Comparison of ENCODE assay signal across 1 cellular context in genomic region chr19:19602136-19602712, GRCh38.
TF ChIP-seq lines count a peak whose summit lies in the region.

No MANE protein-coding gene starts in this region.

TF ChIP-seq in HepG2, 621 proteins besides CTCF, POLR2A, EP300 and RAD21 (continued from another document and continues in another):
- no peak for TF ChIP-seq RAD51 (IDR thresholded peaks at IDR 0.05; ENCODE audit: borderline replicate concordance)
- no peak for TF ChIP-seq ZNF562 (CRISPR knock-in tag; IDR thresholded peaks at IDR 0.05; ENCODE audit: borderline replicate concordance)
- no peak for TF ChIP-seq PTBP1 (IDR thresholded peaks at IDR 0.05; ENCODE audit: low read depth, low read length, poor library complexity, severe bottlenecking)
- no peak for TF ChIP-seq PCBP1 (IDR thresholded peaks at IDR 0.05; ENCODE audit: borderline replicate concordance, low read depth, low read length)
- no peak for TF ChIP-seq ZNF83 (CRISPR knock-in tag; IDR thresholded peaks at IDR 0.05; ENCODE audit: borderline replicate concordance)
- no peak for TF ChIP-seq AGO1 (IDR thresholded peaks at IDR 0.05; ENCODE audit: low read depth, low read length, poor library complexity, severe bottlenecking)
- no peak for TF ChIP-seq NFIC (IDR thresholded peaks at IDR 0.05; ENCODE audit: low read length)
- TF ChIP-seq ZNF512B (CRISPR knock-in tag; IDR thresholded peaks at IDR 0.05; ENCODE audit: borderline replicate concordance), result no peak
- no peak for TF ChIP-seq ZNF646 (CRISPR knock-in tag; IDR thresholded peaks at IDR 0.05)
- TF ChIP-seq XBP1 (CRISPR knock-in tag; IDR thresholded peaks at IDR 0.05), result no peak
- TF ChIP-seq ZFP36 (IDR thresholded peaks at IDR 0.05; ENCODE audit: borderline replicate concordance, low read depth, low read length, partially characterized antibody), result no peak
- no peak for TF ChIP-seq HOXA3 (CRISPR knock-in tag; IDR thresholded peaks at IDR 0.05)
- no peak for TF ChIP-seq ZNF264 (CRISPR knock-in tag; IDR thresholded peaks at IDR 0.05)
- no peak for TF ChIP-seq SOX13 (IDR thresholded peaks at IDR 0.05)
- TF ChIP-seq SOX13 (CRISPR knock-in tag; conservative IDR thresholded peaks at IDR 0.05 in 1 of 2, IDR thresholded peaks at IDR 0.05 in 1 of 2), result peak in 1 of 2 experiments; percentile 24; a peak in 1 of 4 replicates
- no peak for TF ChIP-seq CHD4 (IDR thresholded peaks at IDR 0.05; ENCODE audit: borderline replicate concordance, low read length)
- no peak for TF ChIP-seq MAFF (IDR thresholded peaks at IDR 0.05; ENCODE audit: low read depth, low read length)
- TF ChIP-seq MLLT10 (CRISPR knock-in tag; IDR thresholded peaks at IDR 0.05), result no peak
- TF ChIP-seq FIP1L1 (IDR thresholded peaks at IDR 0.05; ENCODE audit: borderline replicate concordance, insufficient read depth, low read depth, low read length), result no peak
- TF ChIP-seq ZBTB43 (CRISPR knock-in tag; conservative IDR thresholded peaks at IDR 0.05), result no peak
- no peak for TF ChIP-seq ZNF260 (CRISPR knock-in tag; IDR thresholded peaks at IDR 0.05; ENCODE audit: borderline replicate concordance, low read depth)
- TF ChIP-seq STAT5B (CRISPR knock-in tag; IDR thresholded peaks at IDR 0.05), result no peak
- TF ChIP-seq SIX4 (CRISPR knock-in tag; IDR thresholded peaks at IDR 0.05), result no peak
- no peak for TF ChIP-seq ZBTB49 (CRISPR knock-in tag; IDR thresholded peaks at IDR 0.05; ENCODE audit: borderline replicate concordance)
- no peak for TF ChIP-seq SALL1 (CRISPR knock-in tag; IDR thresholded peaks at IDR 0.05)
- no peak for TF ChIP-seq ZFP62 (CRISPR knock-in tag; IDR thresholded peaks at IDR 0.05)
- TF ChIP-seq BRD4 (CRISPR knock-in tag; IDR thresholded peaks at IDR 0.05), result no peak
- TF ChIP-seq GFI1 (CRISPR knock-in tag; IDR thresholded peaks at IDR 0.05; ENCODE audit: borderline replicate concordance), result no peak
- TF ChIP-seq KDM5B (CRISPR knock-in tag; IDR thresholded peaks at IDR 0.05; ENCODE audit: borderline replicate concordance), result no peak
- no peak for TF ChIP-seq PPARG (CRISPR knock-in tag; conservative IDR thresholded peaks at IDR 0.05)
- 0 out of 2 replicates have a peak, but pooled peaks have one; percentile 19 for TF ChIP-seq RARA (CRISPR knock-in tag; IDR thresholded peaks at IDR 0.05)
- TF ChIP-seq ZNF704 (CRISPR knock-in tag; IDR thresholded peaks at IDR 0.05; ENCODE audit: borderline replicate concordance), result no peak
- TF ChIP-seq ZSCAN9 (CRISPR knock-in tag; IDR thresholded peaks at IDR 0.05; ENCODE audit: borderline replicate concordance), result no peak
- no peak for TF ChIP-seq TFAP4 (IDR thresholded peaks at IDR 0.05; ENCODE audit: borderline replicate concordance, low read depth)
- TF ChIP-seq NR2F1 (CRISPR knock-in tag; IDR thresholded peaks at IDR 0.05), result 0 out of 4 replicates have a peak, but pooled peaks of 1 of the 2 experiments have one; percentile 27
- no peak for TF ChIP-seq PRDM15 (CRISPR knock-in tag; IDR thresholded peaks at IDR 0.05)
- TF ChIP-seq ZBTB3 (CRISPR knock-in tag; IDR thresholded peaks at IDR 0.05; ENCODE audit: borderline replicate concordance, low read depth), result no peak
- no peak for TF ChIP-seq ZNF275 (CRISPR knock-in tag; IDR thresholded peaks at IDR 0.05; ENCODE audit: borderline replicate concordance)
- no peak for TF ChIP-seq EED (CRISPR knock-in tag; IDR thresholded peaks at IDR 0.05)
- no peak for TF ChIP-seq SMC3 (IDR thresholded peaks at IDR 0.05; ENCODE audit: low read length)
- no peak for TF ChIP-seq EHMT2 (IDR thresholded peaks at IDR 0.05; ENCODE audit: borderline replicate concordance, low read depth, low read length)
- TF ChIP-seq ZEB1 (IDR thresholded peaks at IDR 0.05; ENCODE audit: insufficient replicate concordance, low read depth), result no peak
- no peak for TF ChIP-seq ZNF775 (CRISPR knock-in tag; IDR thresholded peaks at IDR 0.05; ENCODE audit: borderline replicate concordance)
- TF ChIP-seq ZNF589 (CRISPR knock-in tag; conservative IDR thresholded peaks at IDR 0.05), result no peak
- TF ChIP-seq ZNF598 (CRISPR knock-in tag; IDR thresholded peaks at IDR 0.05; ENCODE audit: borderline replicate concordance), result no peak
- TF ChIP-seq ZNF616 (CRISPR knock-in tag; IDR thresholded peaks at IDR 0.05; ENCODE audit: low read depth), result no peak
- peak; percentile 68 for TF ChIP-seq FOSL2 (CRISPR knock-in tag; IDR thresholded peaks at IDR 0.05)
- TF ChIP-seq ZNF772 (CRISPR knock-in tag; IDR thresholded peaks at IDR 0.05), result no peak
